1 cellular context compared by ENCODE assay signal in genomic region chr19:18433039-18433691, GRCh38.
TF ChIP-seq lines count a peak whose summit lies in the region.

No MANE protein-coding gene starts in this region.

TF ChIP-seq in H1, 55 proteins besides CTCF, POLR2A, EP300 and RAD21:
- no peak for TF ChIP-seq BRCA1 (IDR thresholded peaks at IDR 0.05; ENCODE audit: low read depth, low read length)
- TF ChIP-seq RXRA (IDR thresholded peaks at IDR 0.05; ENCODE audit: insufficient read depth, low read depth, low read length), result no peak
- peak; percentile 56 for TF ChIP-seq KDM4A (IDR thresholded peaks at IDR 0.05; ENCODE audit: low read depth, low read length, severe bottlenecking)
- TF ChIP-seq CHD1 (IDR thresholded peaks at IDR 0.05; ENCODE audit: low read depth, low read length), result no peak
- TF ChIP-seq KDM5A (IDR thresholded peaks at IDR 0.05; ENCODE audit: low read length), result no peak
- no peak for TF ChIP-seq TEAD4 (IDR thresholded peaks at IDR 0.05; ENCODE audit: low read depth, low read length)
- 0 out of 2 replicates have a peak, but pooled peaks have one; percentile 21 for TF ChIP-seq PHF8 (conservative IDR thresholded peaks at IDR 0.05; ENCODE audit: low read depth, low read length)
- TF ChIP-seq HDAC2 (IDR thresholded peaks at IDR 0.05; ENCODE audit: borderline replicate concordance in 1 of 2, low read depth in 2 of 2, low read length in 2 of 2), result no peak
- no peak for TF ChIP-seq CREB1 (IDR thresholded peaks at IDR 0.05)
- no peak for TF ChIP-seq SAP30 (IDR thresholded peaks at IDR 0.05; ENCODE audit: insufficient read depth, insufficient replicate concordance, low read length)
- no peak for TF ChIP-seq SRF (IDR thresholded peaks at IDR 0.05; ENCODE audit: low read depth, low read length)
- no peak; a peak in 1 of 4 replicates for TF ChIP-seq SIN3A (conservative IDR thresholded peaks at IDR 0.05 in 1 of 2, IDR thresholded peaks at IDR 0.05 in 1 of 2; ENCODE audit: low read depth in 1 of 2, low read length in 2 of 2)
- TF ChIP-seq ASH2L (IDR thresholded peaks at IDR 0.05; ENCODE audit: low read length), result peak; percentile 23
- TF ChIP-seq NANOG (IDR thresholded peaks at IDR 0.05; ENCODE audit: insufficient read depth, low read depth, low read length, poor library complexity, severe bottlenecking), result no peak
- TF ChIP-seq TCF12 (IDR thresholded peaks at IDR 0.05; ENCODE audit: low read depth, low read length), result no peak
- TF ChIP-seq JUN (IDR thresholded peaks at IDR 0.05; ENCODE audit: low read depth, low read length), result no peak
- no peak for TF ChIP-seq ATF3 (IDR thresholded peaks at IDR 0.05; ENCODE audit: insufficient read depth, low read depth, low read length)
- TF ChIP-seq TAF7 (optimal IDR thresholded peaks at IDR 0.05; ENCODE audit: borderline replicate concordance, low read depth, low read length), result peak; percentile 13
- no peak for TF ChIP-seq SP4 (IDR thresholded peaks at IDR 0.05; ENCODE audit: low read length)
- TF ChIP-seq CBX8 (IDR thresholded peaks at IDR 0.05; ENCODE audit: borderline replicate concordance, low read depth, low read length), result no peak
- no peak for TF ChIP-seq JUND (IDR thresholded peaks at IDR 0.05; ENCODE audit: low read length)
- TF ChIP-seq SIRT6 (IDR thresholded peaks at IDR 0.05; ENCODE audit: low read length), result no peak
- TF ChIP-seq SP1 (IDR thresholded peaks at IDR 0.05; ENCODE audit: low read depth, low read length), result no peak
- TF ChIP-seq BACH1 (IDR thresholded peaks at IDR 0.05; ENCODE audit: low read length), result 0 out of 2 replicates have a peak, but pooled peaks have one; percentile 18
- no peak for TF ChIP-seq SIX5 (IDR thresholded peaks at IDR 0.05; ENCODE audit: low read depth, low read length)
- TF ChIP-seq TAF1 (IDR thresholded peaks at IDR 0.05; ENCODE audit: low read depth, low read length), result no peak
- no peak for TF ChIP-seq SP2 (IDR thresholded peaks at IDR 0.05; ENCODE audit: low read length)
- no peak for TF ChIP-seq RNF2 (IDR thresholded peaks at IDR 0.05; ENCODE audit: borderline replicate concordance, low read depth, low read length, missing control alignments, poor library complexity, severe bottlenecking)
- TF ChIP-seq RBBP5 (IDR thresholded peaks at IDR 0.05; ENCODE audit: borderline replicate concordance, low read depth, low read length), result peak; percentile 27; the same call in 1 of the 2 replicates
- TF ChIP-seq NRF1 (IDR thresholded peaks at IDR 0.05; ENCODE audit: low read depth, low read length), result no peak
- TF ChIP-seq CEBPB (IDR thresholded peaks at IDR 0.05; ENCODE audit: low read depth, low read length), result no peak
- TF ChIP-seq KDM1A (IDR thresholded peaks at IDR 0.05; ENCODE audit: borderline replicate concordance, low read length), result no peak
- TF ChIP-seq, protein P1, sequence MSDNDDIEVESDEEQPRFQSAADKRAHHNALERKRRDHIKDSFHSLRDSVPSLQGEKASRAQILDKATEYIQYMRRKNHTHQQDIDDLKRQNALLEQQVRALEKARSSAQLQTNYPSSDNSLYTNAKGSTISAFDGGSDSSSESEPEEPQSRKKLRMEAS (IDR thresholded peaks at IDR 0.05), result peak; percentile 33; the same call in 1 of the 2 replicates
- no peak for TF ChIP-seq GTF2F1 (IDR thresholded peaks at IDR 0.05; ENCODE audit: borderline replicate concordance, low read depth, low read length)
- TF ChIP-seq MAFK (IDR thresholded peaks at IDR 0.05; ENCODE audit: low read depth, low read length), result no peak
- TF ChIP-seq POU5F1 (IDR thresholded peaks at IDR 0.05; ENCODE audit: low read depth, low read length), result no peak
- no peak for TF ChIP-seq CBX5 (IDR thresholded peaks at IDR 0.05; ENCODE audit: low read depth, low read length)
- TF ChIP-seq HDAC6 (IDR thresholded peaks at IDR 0.05; ENCODE audit: low read depth, low read length), result no peak
- no peak for TF ChIP-seq USF2 (IDR thresholded peaks at IDR 0.05; ENCODE audit: low read length)
- TF ChIP-seq TBP (IDR thresholded peaks at IDR 0.05; ENCODE audit: low read depth, low read length), result no peak; the same call in 1 of the 2 replicates
- no peak for TF ChIP-seq FOSL1 (IDR thresholded peaks at IDR 0.05; ENCODE audit: insufficient read depth, low read depth, low read length)
- TF ChIP-seq POLR2AphosphoS5 (IDR thresholded peaks at IDR 0.05; ENCODE audit: low read depth, low read length), result no peak; the same call in 1 of the 2 replicates
- no peak for TF ChIP-seq GABPA (IDR thresholded peaks at IDR 0.05; ENCODE audit: borderline replicate concordance, insufficient read depth, low read length)
- TF ChIP-seq ZNF274 (IDR thresholded peaks at IDR 0.05; ENCODE audit: borderline replicate concordance, extremely low read depth, low read length), result no peak
- TF ChIP-seq EZH2 (IDR thresholded peaks at IDR 0.05; ENCODE audit: low read depth, low read length, severe bottlenecking), result no peak
- TF ChIP-seq CHD2 (IDR thresholded peaks at IDR 0.05; ENCODE audit: low read length), result no peak
- no peak for TF ChIP-seq SUZ12 (IDR thresholded peaks at IDR 0.05; ENCODE audit: low read length)
- TF ChIP-seq, protein P2, sequence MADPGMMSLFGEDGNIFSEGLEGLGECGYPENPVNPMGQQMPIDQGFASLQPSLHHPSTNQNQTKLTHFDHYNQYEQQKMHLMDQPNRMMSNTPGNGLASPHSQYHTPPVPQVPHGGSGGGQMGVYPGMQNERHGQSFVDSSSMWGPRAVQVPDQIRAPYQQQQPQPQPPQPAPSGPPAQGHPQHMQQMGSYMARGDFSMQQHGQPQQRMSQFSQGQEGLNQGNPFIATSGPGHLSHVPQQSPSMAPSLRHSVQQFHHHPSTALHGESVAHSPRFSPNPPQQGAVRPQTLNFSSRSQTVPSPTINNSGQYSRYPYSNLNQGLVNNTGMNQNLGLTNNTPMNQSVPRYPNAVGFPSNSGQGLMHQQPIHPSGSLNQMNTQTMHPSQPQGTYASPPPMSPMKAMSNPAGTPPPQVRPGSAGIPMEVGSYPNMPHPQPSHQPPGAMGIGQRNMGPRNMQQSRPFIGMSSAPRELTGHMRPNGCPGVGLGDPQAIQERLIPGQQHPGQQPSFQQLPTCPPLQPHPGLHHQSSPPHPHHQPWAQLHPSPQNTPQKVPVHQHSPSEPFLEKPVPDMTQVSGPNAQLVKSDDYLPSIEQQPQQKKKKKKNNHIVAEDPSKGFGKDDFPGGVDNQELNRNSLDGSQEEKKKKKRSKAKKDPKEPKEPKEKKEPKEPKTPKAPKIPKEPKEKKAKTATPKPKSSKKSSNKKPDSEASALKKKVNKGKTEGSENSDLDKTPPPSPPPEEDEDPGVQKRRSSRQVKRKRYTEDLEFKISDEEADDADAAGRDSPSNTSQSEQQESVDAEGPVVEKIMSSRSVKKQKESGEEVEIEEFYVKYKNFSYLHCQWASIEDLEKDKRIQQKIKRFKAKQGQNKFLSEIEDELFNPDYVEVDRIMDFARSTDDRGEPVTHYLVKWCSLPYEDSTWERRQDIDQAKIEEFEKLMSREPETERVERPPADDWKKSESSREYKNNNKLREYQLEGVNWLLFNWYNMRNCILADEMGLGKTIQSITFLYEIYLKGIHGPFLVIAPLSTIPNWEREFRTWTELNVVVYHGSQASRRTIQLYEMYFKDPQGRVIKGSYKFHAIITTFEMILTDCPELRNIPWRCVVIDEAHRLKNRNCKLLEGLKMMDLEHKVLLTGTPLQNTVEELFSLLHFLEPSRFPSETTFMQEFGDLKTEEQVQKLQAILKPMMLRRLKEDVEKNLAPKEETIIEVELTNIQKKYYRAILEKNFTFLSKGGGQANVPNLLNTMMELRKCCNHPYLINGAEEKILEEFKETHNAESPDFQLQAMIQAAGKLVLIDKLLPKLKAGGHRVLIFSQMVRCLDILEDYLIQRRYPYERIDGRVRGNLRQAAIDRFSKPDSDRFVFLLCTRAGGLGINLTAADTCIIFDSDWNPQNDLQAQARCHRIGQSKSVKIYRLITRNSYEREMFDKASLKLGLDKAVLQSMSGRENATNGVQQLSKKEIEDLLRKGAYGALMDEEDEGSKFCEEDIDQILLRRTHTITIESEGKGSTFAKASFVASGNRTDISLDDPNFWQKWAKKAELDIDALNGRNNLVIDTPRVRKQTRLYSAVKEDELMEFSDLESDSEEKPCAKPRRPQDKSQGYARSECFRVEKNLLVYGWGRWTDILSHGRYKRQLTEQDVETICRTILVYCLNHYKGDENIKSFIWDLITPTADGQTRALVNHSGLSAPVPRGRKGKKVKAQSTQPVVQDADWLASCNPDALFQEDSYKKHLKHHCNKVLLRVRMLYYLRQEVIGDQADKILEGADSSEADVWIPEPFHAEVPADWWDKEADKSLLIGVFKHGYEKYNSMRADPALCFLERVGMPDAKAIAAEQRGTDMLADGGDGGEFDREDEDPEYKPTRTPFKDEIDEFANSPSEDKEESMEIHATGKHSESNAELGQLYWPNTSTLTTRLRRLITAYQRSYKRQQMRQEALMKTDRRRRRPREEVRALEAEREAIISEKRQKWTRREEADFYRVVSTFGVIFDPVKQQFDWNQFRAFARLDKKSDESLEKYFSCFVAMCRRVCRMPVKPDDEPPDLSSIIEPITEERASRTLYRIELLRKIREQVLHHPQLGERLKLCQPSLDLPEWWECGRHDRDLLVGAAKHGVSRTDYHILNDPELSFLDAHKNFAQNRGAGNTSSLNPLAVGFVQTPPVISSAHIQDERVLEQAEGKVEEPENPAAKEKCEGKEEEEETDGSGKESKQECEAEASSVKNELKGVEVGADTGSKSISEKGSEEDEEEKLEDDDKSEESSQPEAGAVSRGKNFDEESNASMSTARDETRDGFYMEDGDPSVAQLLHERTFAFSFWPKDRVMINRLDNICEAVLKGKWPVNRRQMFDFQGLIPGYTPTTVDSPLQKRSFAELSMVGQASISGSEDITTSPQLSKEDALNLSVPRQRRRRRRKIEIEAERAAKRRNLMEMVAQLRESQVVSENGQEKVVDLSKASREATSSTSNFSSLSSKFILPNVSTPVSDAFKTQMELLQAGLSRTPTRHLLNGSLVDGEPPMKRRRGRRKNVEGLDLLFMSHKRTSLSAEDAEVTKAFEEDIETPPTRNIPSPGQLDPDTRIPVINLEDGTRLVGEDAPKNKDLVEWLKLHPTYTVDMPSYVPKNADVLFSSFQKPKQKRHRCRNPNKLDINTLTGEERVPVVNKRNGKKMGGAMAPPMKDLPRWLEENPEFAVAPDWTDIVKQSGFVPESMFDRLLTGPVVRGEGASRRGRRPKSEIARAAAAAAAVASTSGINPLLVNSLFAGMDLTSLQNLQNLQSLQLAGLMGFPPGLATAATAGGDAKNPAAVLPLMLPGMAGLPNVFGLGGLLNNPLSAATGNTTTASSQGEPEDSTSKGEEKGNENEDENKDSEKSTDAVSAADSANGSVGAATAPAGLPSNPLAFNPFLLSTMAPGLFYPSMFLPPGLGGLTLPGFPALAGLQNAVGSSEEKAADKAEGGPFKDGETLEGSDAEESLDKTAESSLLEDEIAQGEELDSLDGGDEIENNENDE (IDR thresholded peaks at IDR 0.05; ENCODE audit: insufficient replicate concordance, low read length), result no peak
- TF ChIP-seq, protein P3, sequence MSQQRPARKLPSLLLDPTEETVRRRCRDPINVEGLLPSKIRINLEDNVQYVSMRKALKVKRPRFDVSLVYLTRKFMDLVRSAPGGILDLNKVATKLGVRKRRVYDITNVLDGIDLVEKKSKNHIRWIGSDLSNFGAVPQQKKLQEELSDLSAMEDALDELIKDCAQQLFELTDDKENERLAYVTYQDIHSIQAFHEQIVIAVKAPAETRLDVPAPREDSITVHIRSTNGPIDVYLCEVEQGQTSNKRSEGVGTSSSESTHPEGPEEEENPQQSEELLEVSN (IDR thresholded peaks at IDR 0.05), result peak; percentile 61
- TF ChIP-seq YY1 (IDR thresholded peaks at IDR 0.05; ENCODE audit: low read depth, low read length), result no peak
- TF ChIP-seq EGR1 (IDR thresholded peaks at IDR 0.05; ENCODE audit: borderline replicate concordance, low read depth, low read length), result peak; percentile 67; the same call in 1 of the 2 replicates
- TF ChIP-seq BCL11A (IDR thresholded peaks at IDR 0.05; ENCODE audit: low read depth in 2 of 2, low read length in 2 of 2), result no peak
- no peak for TF ChIP-seq RFX5 (IDR thresholded peaks at IDR 0.05; ENCODE audit: borderline replicate concordance, low read depth, low read length)
- no peak for TF ChIP-seq ATF2 (IDR thresholded peaks at IDR 0.05; ENCODE audit: low read length)
- TF ChIP-seq CTBP2 (IDR thresholded peaks at IDR 0.05; ENCODE audit: borderline replicate concordance, insufficient read depth, insufficient read length, low read length), result no peak
TF ChIP-seq in H1: peak in this region for 9.
